ENCODE assay signal across 24 cellular contexts in genomic region chr5:56426658-56427057, GRCh38.
"Had no signal": no experiment of that assay in that cellular context is flagged by ENCODE, and none has a peak within 500 bp of the region (broad histone marks: within the 10 kb centered on the region; RNA-seq: fewer than 3 reads in every experiment).

No MANE protein-coding gene starts in this region.

- H3K79me2 ChIP-seq: hepatocyte had no signal

- H2AFZ ChIP-seq: hepatocyte, neural progenitor cell had no signal

- ATAC-seq: foreskin keratinocyte; gastroesophageal sphincter; heart left ventricle; left lobe of liver; psoas muscle; right cardiac atrium; stimulated activated naive B cell treated with anti-CD40 and anti-IgM and Interleukin-4, amounts not matched to agents 10 μg/mL and 1 μg/mL and 100 μg/mL, for 72 hours; upper lobe of right lung had no signal

- H3K4me3 ChIP-seq: coronary artery, esophagus muscularis mucosa, gastroesophageal sphincter, heart left ventricle, hepatocyte, lung, neural progenitor cell, psoas muscle, thoracic aorta, tibial nerve, upper lobe of right lung, vagina had no signal

- H3K4me2 ChIP-seq: hepatocyte, neural progenitor cell had no signal

- H3K9ac ChIP-seq: neural progenitor cell had no signal

- DNase-seq: dermis blood vessel endothelial cell; effector memory CD4-positive, alpha-beta T cell; foreskin keratinocyte; heart left ventricle; kidney; naive B cell; posterior cingulate gyrus; psoas muscle; right cardiac atrium; small intestine; stimulated activated CD4-positive, alpha-beta T cell treated with anti-CD3 and anti-CD28 coated beads, Interleukin-15, amount 100 ng/mL, for 24 hours; stimulated activated CD4-positive, alpha-beta T cell treated with anti-CD3 and anti-CD28 coated beads, Interleukin-2, amount 100 ng/mL, for 48 hours; stimulated activated naive B cell treated with anti-CD40 and anti-IgM and Interleukin-4, amounts not matched to agents 10 μg/mL and 1 μg/mL and 100 μg/mL, for 72 hours; upper lobe of right lung had no signal

- H3K4me1 ChIP-seq: foreskin keratinocyte, neural progenitor cell, psoas muscle, upper lobe of right lung, vagina had no signal

- H3K27me3 ChIP-seq: esophagus muscularis mucosa, foreskin keratinocyte, gastroesophageal sphincter, heart left ventricle, hepatocyte, neural progenitor cell, tibial nerve, upper lobe of right lung, vagina had no signal

- H3K27ac ChIP-seq: coronary artery, esophagus muscularis mucosa, foreskin keratinocyte, gastroesophageal sphincter, heart left ventricle, hepatocyte, neural progenitor cell, psoas muscle, thoracic aorta, tibial nerve, upper lobe of right lung, vagina had no signal

- H3K9me3 ChIP-seq: gastroesophageal sphincter, psoas muscle, thoracic aorta, tibial nerve, upper lobe of right lung, vagina had no signal

- H3K36me3 ChIP-seq: esophagus muscularis mucosa, gastroesophageal sphincter, heart left ventricle, neural progenitor cell, thoracic aorta, tibial nerve, upper lobe of right lung, vagina had no signal
